ENCODE assay signal across 21 cellular contexts in the genomic region with DNA sequence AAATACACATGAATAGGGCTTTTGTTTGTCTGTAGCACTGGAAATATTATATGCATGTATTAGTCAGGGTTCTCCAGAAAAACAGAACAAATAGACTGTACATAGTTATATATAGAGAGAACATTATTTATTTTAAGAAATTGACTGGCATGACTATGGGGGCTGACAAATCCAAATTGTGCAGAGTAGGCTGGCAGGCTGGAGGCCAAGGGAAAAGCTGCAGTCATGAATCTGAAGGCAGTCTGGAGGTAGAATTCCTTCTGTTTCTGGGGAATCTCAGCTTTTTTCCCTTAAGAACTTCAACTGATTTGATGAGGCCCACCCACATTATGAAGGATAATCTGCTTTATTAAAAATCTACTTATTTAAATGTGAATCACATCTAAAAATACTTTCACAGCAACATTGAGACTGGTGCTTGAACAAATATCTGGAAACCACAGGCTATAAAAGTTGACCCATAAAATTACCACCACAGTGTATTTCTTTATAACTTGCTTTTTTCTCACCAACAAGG.
DNase-seq lines count a peak whose midpoint lies in the region; ATAC-seq lines count a peak whose summit lies in the region.
"Had no signal": no experiment of that assay in that cellular context is flagged by ENCODE, and none has a peak within 500 bp of the region (broad histone marks: within the 10 kb centered on the region; RNA-seq: fewer than 3 reads in every experiment).

No MANE protein-coding gene starts in this region.

- in situ Hi-C loops in SK-MEL-5 (cut with HindIII; ENCODE audit: low pct_unique_long_range_greater_than_20kb, low sequenced_read_pairs): no loop called here

- DNase-seq in Ammon's horn (ENCODE audit: low spot score): peak; percentile 16
- peak; percentile 56 for DNase-seq in DMS53 treated with DMSO at 0.1 percent for 48 hours (lab: John Stamatoyannopoulos, UW; ENCODE audit: unreplicated experiment)
- DNase-seq in SK-MEL-5 (ENCODE audit: low read depth, low spot score): peak; percentile 4
- DNase-seq in activated naive CD4-positive, alpha-beta T cell treated with Interleukin-2 at 50 U/mL for 16 hours: no peak
- DNase-seq in inferior parietal cortex (ENCODE audit: extremely low spot score): no peak
- DNase-seq: 8988T; ACHN; AML-193; C1 segment of cervical spinal cord; Calu3; CD4-positive, alpha-beta memory T cell; COR-L47; DMS79; EL; GDM1; GM23248; H7; HCEC 1CT had no signal

- ATAC-seq in activated CD4-positive, CD25-positive, alpha-beta regulatory T cell treated with anti-CD3 and anti-CD28 coated beads, Interleukin-2, amount 50 U/mL, for 24 hours: no peak
- ATAC-seq: A549, GM12878 had no signal

Comparison
In these comparisons a context has a peak if more than half of its experiments do, and no peak if none do; other contexts are left out.
1. DNase-seq: peak in Ammon's horn (single experiment), DMS53 treated with DMSO at 0.1 percent for 48 hours (single experiment) and SK-MEL-5 (single experiment); none in activated naive CD4-positive, alpha-beta T cell treated with Interleukin-2 at 50 U/mL for 16 hours (single experiment) and inferior parietal cortex (single experiment).